ENCODE assay signal across 8 cellular contexts in the genomic region with DNA sequence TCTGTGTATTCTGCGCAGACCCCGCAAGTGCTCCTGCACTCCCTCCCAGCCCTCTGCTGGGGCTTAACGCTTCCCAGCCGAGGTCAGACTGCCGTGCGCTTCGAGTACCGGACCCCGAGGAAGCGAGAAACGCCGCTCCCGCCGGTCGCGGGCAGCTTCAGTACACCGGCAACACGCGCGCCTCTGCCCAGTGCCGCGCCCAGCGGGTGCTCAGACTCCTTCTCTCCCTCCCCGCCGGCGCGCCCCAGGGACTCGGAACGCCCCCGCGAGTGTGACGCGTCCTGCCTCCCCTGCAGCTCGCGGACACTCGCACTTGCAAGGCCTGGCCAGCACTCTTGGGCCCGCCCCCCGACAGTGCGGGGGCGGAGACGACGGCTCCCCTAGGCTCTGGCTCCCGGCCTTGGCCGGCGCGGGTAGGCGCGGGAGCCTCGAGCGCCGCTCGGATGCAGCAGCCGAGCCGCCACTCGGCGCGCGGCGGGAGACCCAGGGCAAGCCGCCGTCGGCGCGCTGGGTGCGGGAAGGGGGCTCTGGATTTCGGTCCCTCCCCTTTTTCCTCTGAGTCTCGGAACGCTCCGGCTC. TPM values are rescaled to one million over a fixed set of nuclear protein-coding genes. Genes with fewer than 3 reads are reported as not detected.
DNase-seq lines count a peak whose midpoint lies in the region; ATAC-seq, FAIRE-seq and TF ChIP-seq lines count a peak whose summit lies in the region.

A gene with protein sequence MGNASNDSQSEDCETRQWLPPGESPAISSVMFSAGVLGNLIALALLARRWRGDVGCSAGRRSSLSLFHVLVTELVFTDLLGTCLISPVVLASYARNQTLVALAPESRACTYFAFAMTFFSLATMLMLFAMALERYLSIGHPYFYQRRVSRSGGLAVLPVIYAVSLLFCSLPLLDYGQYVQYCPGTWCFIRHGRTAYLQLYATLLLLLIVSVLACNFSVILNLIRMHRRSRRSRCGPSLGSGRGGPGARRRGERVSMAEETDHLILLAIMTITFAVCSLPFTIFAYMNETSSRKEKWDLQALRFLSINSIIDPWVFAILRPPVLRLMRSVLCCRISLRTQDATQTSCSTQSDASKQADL (plus strand): TSS at position 410 of the 579 bp plus-strand sequence. CDS start 237 bp downstream, outside the sequence.

- ATAC-seq in GM19025 (IDR thresholded peaks at IDR 0.05; ENCODE audit: low read depth, unreplicated experiment), result peak; percentile 51

- no peaks in the 10 kb centered on the region for H3K36me3 ChIP-seq in sigmoid colon

- peak within 1 kb of the TSS; percentile 77 for H3K4me3 ChIP-seq in AG04449 (ENCODE audit: low read depth, low read length)
- H3K4me3 ChIP-seq in sigmoid colon, result peak within 1 kb of the TSS; percentile 28 to 54 (median 48)

- H3K9me3 Mint-ChIP-seq in T-helper 1 cell treated with Interleukin-12 subunit alpha and Interleukin-12 subunit beta and Interleukin-4 antibody, amounts not matched to agents 30 μg/mL and 1 μg/mL, for 36 hours, result no peaks in the 10 kb centered on the region

- peaks cover 45% of the 10 kb centered on the region for H3K4me1 Mint-ChIP-seq in T-helper 1 cell treated with Interleukin-12 subunit alpha and Interleukin-12 subunit beta and Interleukin-4 antibody, amounts not matched to agents 30 μg/mL and 1 μg/mL, for 36 hours (ENCODE audit: low read depth)

- CTCF ChIA-PET in AG04449 (lab: Yijun Ruan, JAX), result interaction anchor here (0.7 to 6.7 kb wide), 2 partner anchors 9 to 14 kb away, joined by 4 to 44 read pairs; no protein-coding TSS in a partner anchor

- peaks cover 0 to 33% (median 15%) of the 10 kb centered on the region in 3 donors for H3K27me3 ChIP-seq in sigmoid colon

- peaks cover 5% of the 10 kb centered on the region for H3K27me3 Mint-ChIP-seq in T-helper 1 cell treated with Interleukin-12 subunit alpha and Interleukin-12 subunit beta and Interleukin-4 antibody, amounts not matched to agents 30 μg/mL and 1 μg/mL, for 36 hours (ENCODE audit: low read depth)

- TF ChIP-seq CTCF in AG04449 (IDR thresholded peaks at IDR 0.05; ENCODE audit: insufficient read depth, low read length, missing control alignments) (no peak), sigmoid colon (IDR thresholded peaks at IDR 0.05) (no peak)

- H3K27ac Mint-ChIP-seq in T-helper 1 cell treated with Interleukin-12 subunit alpha and Interleukin-12 subunit beta and Interleukin-4 antibody, amounts not matched to agents 30 μg/mL and 1 μg/mL, for 36 hours, result peak within 1 kb of the TSS; percentile 96

- H3K4me3 Mint-ChIP-seq in T-helper 1 cell treated with Interleukin-12 subunit alpha and Interleukin-12 subunit beta and Interleukin-4 antibody, amounts not matched to agents 30 μg/mL and 1 μg/mL, for 36 hours, result peak within 1 kb of the TSS; percentile 98

- H3K4me1 ChIP-seq in sigmoid colon, result peaks cover 0 to 25% (median 19%) of the 10 kb centered on the region in 4 donors

- peak; percentile 42 for DNase-seq in AG04449 (ENCODE audit: low read depth, low spot score)
- DNase-seq in HTR-8/SVneo (ENCODE audit: insufficient read length, low spot score), result peak; percentile 90
- DNase-seq in amniotic stem cell (lab: John Stamatoyannopoulos, UW), result peak; percentile 65
- peak; percentile 77 for DNase-seq in hepatic stellate cell (ENCODE audit: low spot score)
- DNase-seq in sigmoid colon, result peak; percentile 92
- no peak for DNase-seq in NCI-H1694 treated with DMSO at 0.1 percent for 48 hours (lab: John Stamatoyannopoulos, UW)

- no peak for TF ChIP-seq EP300 in sigmoid colon (IDR thresholded peaks at IDR 0.05)

- no peak for TF ChIP-seq POLR2A in sigmoid colon (IDR thresholded peaks at IDR 0.05)

- peaks cover 85% of the 10 kb centered on the region for H3K36me3 Mint-ChIP-seq in T-helper 1 cell treated with Interleukin-12 subunit alpha and Interleukin-12 subunit beta and Interleukin-4 antibody, amounts not matched to agents 30 μg/mL and 1 μg/mL, for 36 hours (ENCODE audit: low read depth)

- intact Hi-C loops in sigmoid colon (cut with DNase I), result loop anchor here (5.0 kb wide), 1 partner anchor 38 kb away; no protein-coding TSS in a partner anchor

- FAIRE-seq in HTR-8/SVneo (lab: Jason Lieb, UNC), result peak; percentile 98

- H3K9me3 ChIP-seq in sigmoid colon, result no peaks in the 10 kb centered on the region

- peak within 1 kb of the TSS; percentile 12 to 79 (median 50) for H3K27ac ChIP-seq in sigmoid colon

- 0 to 1% methylated on average over 69 of the region's 69 CpGs for WGBS in sigmoid colon, 2 donors

- POLR2A ChIA-PET in AG04449 (lab: Yijun Ruan, JAX), result interaction anchor here (1.5 kb wide), 2 partner anchors 13 to 145 kb away, joined by 4 to 5 read pairs; no protein-coding TSS in a partner anchor

RNA-seq across cellular contexts. Expression of the gene that starts here (rescaled TPM):
- 1 to 10 TPM in 3 of 4 donors, under 1 TPM in 1; 0.55 to 2.5 (median 1.3) TPM for total RNA-seq in sigmoid colon
- polyA plus RNA-seq in sigmoid colon, result 1 to 10 TPM; 3.0 to 3.9 (median 3.0) TPM
